In the genomic region with DNA sequence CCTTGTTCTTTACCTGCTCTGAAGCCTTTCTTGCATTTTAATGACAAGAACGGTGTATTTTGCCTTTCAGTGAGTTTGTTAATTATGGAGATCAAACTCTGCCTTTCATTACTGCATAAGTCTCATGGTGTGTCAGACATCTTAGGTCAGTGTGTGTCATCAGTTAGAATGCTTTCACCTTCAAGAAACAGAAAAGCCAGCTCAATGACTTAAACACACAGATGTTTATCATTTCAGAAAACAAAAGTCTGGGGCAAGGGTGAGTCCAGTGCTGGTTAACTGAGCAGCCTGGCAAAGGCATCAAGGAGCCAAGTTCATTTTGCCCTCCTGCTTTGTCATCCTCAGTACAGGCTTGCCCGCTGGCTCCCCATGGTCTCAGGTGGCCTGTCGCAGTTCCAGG, we compare ENCODE assay signal across 11 cellular contexts. TPM values are rescaled to one million over a fixed set of nuclear protein-coding genes. Genes with fewer than 3 reads are reported as not detected.
DNase-seq lines count a peak whose midpoint lies in the region; ATAC-seq, FAIRE-seq and TF ChIP-seq lines count a peak whose summit lies in the region.
"Had no signal": no experiment of that assay in that cellular context is flagged by ENCODE, and none has a peak within 500 bp of the region (broad histone marks: within the 10 kb centered on the region; RNA-seq: fewer than 3 reads in every experiment).

No MANE protein-coding gene starts in this region.

- no peak overlapping the region for H3K4ac ChIP-seq in mesendoderm (ENCODE audit: low read depth, low read length)

- intact Hi-C loops in activated CD4-positive, alpha-beta T cell treated with anti-CD3 and anti-CD28 coated beads, Interleukin-2, amount 10 ng/mL, durations not matched to agents 24 days and 14 days (cut with micrococcal nuclease) = no loop called here
- intact Hi-C loops in endothelial cell of umbilical vein (cut with micrococcal nuclease) (no loop called here), right cardiac atrium (cut with DNase I) (loop anchor here in 1 of 4 donors (10.0 kb wide), 1 partner anchor 50 kb away; the partner anchor contains the start of gene PACS1)

- H2AK5ac ChIP-seq in mesendoderm (ENCODE audit: low read length) = no peak overlapping the region

- peaks cover 54% of the 10 kb centered on the region for H3K4me1 Mint-ChIP-seq in activated CD4-positive, alpha-beta T cell treated with anti-CD3 and anti-CD28 coated beads, Interleukin-2, amount 10 ng/mL, durations not matched to agents 24 days and 14 days

- CTCF ChIA-PET in endothelial cell of umbilical vein (lab: Charles Lee) = interaction anchor here (0.7 to 1.8 kb wide), 2 partner anchors 26 to 57 kb away, joined by 3 read pairs; no protein-coding TSS in a partner anchor

- no peak overlapping the region for H3K56ac ChIP-seq in mesendoderm (ENCODE audit: low read length)

- no peak overlapping the region for H3K18ac ChIP-seq in mesendoderm (ENCODE audit: low read length)

- no peaks in the 10 kb centered on the region for H3K27me3 Mint-ChIP-seq in activated CD4-positive, alpha-beta T cell treated with anti-CD3 and anti-CD28 coated beads, Interleukin-2, amount 10 ng/mL, durations not matched to agents 24 days and 14 days
- H3K27me3 Mint-ChIP-seq: activated CD8-positive, alpha-beta memory T cell treated with anti-CD3 and anti-CD28 coated beads, Interleukin-2, amount 10 ng/mL, durations not matched to agents 7 days and 5 days had no signal

- peak; percentile 57 for FAIRE-seq in endothelial cell of umbilical vein (lab: Jason Lieb, UNC)
- FAIRE-seq: K562 had no signal

- no peaks in the 10 kb centered on the region for H3K9me3 Mint-ChIP-seq in activated CD4-positive, alpha-beta T cell treated with anti-CD3 and anti-CD28 coated beads, Interleukin-2, amount 10 ng/mL, durations not matched to agents 24 days and 14 days

- POLR2A ChIA-PET in endothelial cell of umbilical vein (lab: Charles Lee) = no interaction called here

- peaks cover 36% of the 10 kb centered on the region for H3F3A ChIP-seq in smooth muscle cell (ENCODE audit: low read depth)

- no peak overlapping the region for H3K23ac ChIP-seq in mesendoderm (ENCODE audit: low read length)

- H3K9me3 ChIP-seq in endothelial cell of umbilical vein (replicated peaks; ENCODE audit: control insufficient read depth, insufficient read depth, low read length) (no peaks in the 10 kb centered on the region), smooth muscle cell (replicated peaks; ENCODE audit: low read depth) (no peaks in the 10 kb centered on the region), right cardiac atrium (ENCODE audit: control insufficient read depth, low read length) (no peaks in the 10 kb centered on the region)

- H3K27ac ChIP-seq in endothelial cell of umbilical vein (ENCODE audit: insufficient read depth, low read depth, low read length) = no peak overlapping the region
- peak overlapping the region; percentile 94 for H3K27ac ChIP-seq in smooth muscle cell (ENCODE audit: low read depth)
- H3K27ac ChIP-seq in right cardiac atrium (ENCODE audit: low read length) = no peak overlapping the region
- no peak overlapping the region for H3K27ac ChIP-seq in mesendoderm (ENCODE audit: low read depth, low read length)

- no peak overlapping the region for H3K4me3 Mint-ChIP-seq in activated CD4-positive, alpha-beta T cell treated with anti-CD3 and anti-CD28 coated beads, Interleukin-2, amount 10 ng/mL, durations not matched to agents 24 days and 14 days
- H3K4me3 Mint-ChIP-seq: activated CD8-positive, alpha-beta memory T cell treated with anti-CD3 and anti-CD28 coated beads, Interleukin-2, amount 10 ng/mL, durations not matched to agents 7 days and 5 days had no signal

- peaks cover 2% of the 10 kb centered on the region for H3K36me3 Mint-ChIP-seq in activated CD4-positive, alpha-beta T cell treated with anti-CD3 and anti-CD28 coated beads, Interleukin-2, amount 10 ng/mL, durations not matched to agents 24 days and 14 days (ENCODE audit: low read depth)

- no peak overlapping the region for H4K5ac ChIP-seq in mesendoderm (ENCODE audit: low read length)

- BruUV-seq in endothelial cell of umbilical vein (replicated peaks; lab: Mats Ljungman, UMichigan) = no TSS peak

- TF ChIP-seq CTCF in endothelial cell of umbilical vein (IDR thresholded peaks at IDR 0.05; ENCODE audit: extremely low read depth in 1 of 2, insufficient read depth in 1 of 2, low read depth in 1 of 2, low read length in 2 of 2) (no peak), smooth muscle cell (IDR thresholded peaks at IDR 0.05; ENCODE audit: borderline replicate concordance, insufficient read depth, poor library complexity, severe bottlenecking) (no peak)

- dilution Hi-C loops in endothelial cell of umbilical vein (cut with MboI; ENCODE audit: extremely low pct_ligation_motif_present, low sequenced_read_pairs) = no loop called here

- no peak overlapping the region for H2BK5ac ChIP-seq in mesendoderm (ENCODE audit: low read length)

- no peak for TF ChIP-seq POLR2A in endothelial cell of umbilical vein (IDR thresholded peaks at IDR 0.05; ENCODE audit: low read depth, low read length)

- H3K9ac ChIP-seq in endothelial cell of umbilical vein (replicated peaks; ENCODE audit: extremely low read depth, insufficient read depth, low read length) = no peak overlapping the region
- H3K9ac ChIP-seq in smooth muscle cell (ENCODE audit: low read depth) = peak overlapping the region; percentile 39
- H3K9ac ChIP-seq in mesendoderm (ENCODE audit: low read length) = no peak overlapping the region

- H4K20me1 ChIP-seq in endothelial cell of umbilical vein (replicated peaks; ENCODE audit: control insufficient read depth, extremely low read depth, insufficient read depth, low read length) (no peaks in the 10 kb centered on the region), smooth muscle cell (ENCODE audit: low read depth) (no peaks in the 10 kb centered on the region)

- H3K36me3 ChIP-seq in endothelial cell of umbilical vein (ENCODE audit: control insufficient read depth in 2 of 2, extremely low read depth in 1 of 2, insufficient read depth in 2 of 2, low read length in 2 of 2) (no peaks in the 10 kb centered on the region), smooth muscle cell (ENCODE audit: low read depth) (no peaks in the 10 kb centered on the region), mesendoderm (ENCODE audit: control insufficient read depth, insufficient read depth, low read length) (no peaks in the 10 kb centered on the region)

- ATAC-seq in GM19328 (IDR thresholded peaks at IDR 0.05; ENCODE audit: unreplicated experiment) (no peak), right cardiac atrium (no peak)
- ATAC-seq: activated CD8-positive, alpha-beta memory T cell treated with anti-CD3 and anti-CD28 coated beads, Interleukin-2, amount 10 ng/mL, durations not matched to agents 7 days and 5 days; K562 had no signal

- H2BK15ac ChIP-seq in mesendoderm (replicated peaks; ENCODE audit: low read depth) = no peak overlapping the region

- H3K9me1 ChIP-seq in endothelial cell of umbilical vein (replicated peaks; ENCODE audit: control insufficient read depth, extremely low read depth, insufficient read depth, low read length) = no peaks in the 10 kb centered on the region

- no peak overlapping the region for H2BK120ac ChIP-seq in mesendoderm (ENCODE audit: low read depth, low read length)

- H3K4me2 ChIP-seq in endothelial cell of umbilical vein (ENCODE audit: insufficient read depth, low read length) (no peak overlapping the region), smooth muscle cell (peak overlapping the region; percentile 68), mesendoderm (ENCODE audit: low read length) (no peak overlapping the region)

- peak overlapping the region; percentile 80 for H3K27ac Mint-ChIP-seq in activated CD4-positive, alpha-beta T cell treated with anti-CD3 and anti-CD28 coated beads, Interleukin-2, amount 10 ng/mL, durations not matched to agents 24 days and 14 days
- H3K27ac Mint-ChIP-seq: activated CD8-positive, alpha-beta memory T cell treated with anti-CD3 and anti-CD28 coated beads, Interleukin-2, amount 10 ng/mL, durations not matched to agents 7 days and 5 days had no signal

- no peak overlapping the region for H2AFZ ChIP-seq in endothelial cell of umbilical vein (ENCODE audit: low read depth, low read length)
- H2AFZ ChIP-seq in smooth muscle cell (ENCODE audit: low read depth) = no peak overlapping the region

- H3K27me3 ChIP-seq in endothelial cell of umbilical vein (ENCODE audit: control insufficient read depth in 2 of 2, insufficient read depth in 2 of 2, low read length in 2 of 2) (no peaks in the 10 kb centered on the region), smooth muscle cell (ENCODE audit: low read depth) (no peaks in the 10 kb centered on the region), right cardiac atrium (ENCODE audit: control insufficient read depth, insufficient read depth) (no peaks in the 10 kb centered on the region), mesendoderm (ENCODE audit: insufficient read depth, low read length, poor library complexity) (no peaks in the 10 kb centered on the region)

- H4K8ac ChIP-seq in mesendoderm (ENCODE audit: low read depth, low read length) = no peak overlapping the region

- H3K4me3 ChIP-seq in endothelial cell of umbilical vein (replicated peaks in 1 of 3; ENCODE audit: insufficient read depth in 1 of 3, low read depth in 1 of 3, low read length in 3 of 3) (no peak overlapping the region), smooth muscle cell (no peak overlapping the region), right cardiac atrium (ENCODE audit: low read length) (no peak overlapping the region), mesendoderm (ENCODE audit: low read length) (no peak overlapping the region)
- H3K4me3 ChIP-seq: K562 had no signal

- peaks cover 13% of the 10 kb centered on the region for H3K79me2 ChIP-seq in endothelial cell of umbilical vein (ENCODE audit: control insufficient read depth, insufficient read depth, low read length)
- H3K79me2 ChIP-seq in smooth muscle cell (ENCODE audit: low read depth) = peaks cover 66% of the 10 kb centered on the region
- peaks cover 3% of the 10 kb centered on the region for H3K79me2 ChIP-seq in mesendoderm (ENCODE audit: control insufficient read depth, insufficient read depth, low read length)

- H3K4me1 ChIP-seq in endothelial cell of umbilical vein (ENCODE audit: control insufficient read depth, extremely low read depth, insufficient read depth, low read length) (peaks cover 27% of the 10 kb centered on the region), smooth muscle cell (ENCODE audit: low read depth) (peaks cover 54% of the 10 kb centered on the region), right cardiac atrium (ENCODE audit: control insufficient read depth, insufficient read depth, low read length) (peaks cover 4% of the 10 kb centered on the region), mesendoderm (ENCODE audit: control insufficient read depth, low read depth, low read length) (peaks cover 14% of the 10 kb centered on the region)

- H3K79me1 ChIP-seq in mesendoderm (ENCODE audit: low read length) = peaks cover 5% of the 10 kb centered on the region

- 82% methylated on average over 3 of the region's 3 CpGs for WGBS in smooth muscle cell (ENCODE audit: low lambda C conversion rate)
- 97% methylated on average over 3 of the region's 3 CpGs for WGBS in right cardiac atrium
- no CpG with 5 or more reads among the region's 3 CpGs for WGBS in mesendoderm (ENCODE audit: extremely low coverage, insufficient coverage, low lambda C conversion rate)

- DNase-seq in activated CD4-positive, alpha-beta T cell treated with anti-CD3 and anti-CD28 coated beads, Interleukin-2, amount 10 ng/mL, durations not matched to agents 24 days and 14 days = no peak
- no peak for DNase-seq in activated CD4-positive, alpha-beta T cell treated with anti-CD3 and anti-CD28 coated beads for 1 hour
- DNase-seq in RKO (ENCODE audit: low spot score) = peak; percentile 63
- no peak for DNase-seq in endothelial cell of umbilical vein (ENCODE audit: low read depth, low spot score)
- DNase-seq in smooth muscle cell (lab: John Stamatoyannopoulos, UW; ENCODE audit: unreplicated experiment) = no peak
- DNase-seq in right cardiac atrium = no peak
- DNase-seq in mesendoderm = no peak
- DNase-seq: activated CD8-positive, alpha-beta memory T cell treated with anti-CD3 and anti-CD28 coated beads, Interleukin-2, amount 10 ng/mL, durations not matched to agents 7 days and 5 days; NCI-H2171 treated with DMSO at 0.1 percent for 48 hours had no signal

RNA-seq across cellular contexts. Expression of gene PACS1, which starts 54.5 kb away (rescaled TPM):
- 90.9 and 96.7 TPM in 2 replicates for total RNA-seq in activated CD4-positive, alpha-beta T cell treated with anti-CD3 and anti-CD28 coated beads, Interleukin-2, amount 10 ng/mL, durations not matched to agents 24 days and 14 days
- total RNA-seq in endothelial cell of umbilical vein = 52.8 and 64.4 TPM in 2 replicates
- 24.8 and 26.4 TPM in 2 replicates for polyA plus RNA-seq in endothelial cell of umbilical vein
- 25.8 and 31.1 TPM in 2 replicates for polyA plus RNA-seq in endothelial cell of umbilical vein (2011; cell fraction: cytosol; rRNA removed)
- 52.0 and 54.9 TPM in 2 replicates for polyA plus RNA-seq in endothelial cell of umbilical vein (2011; cell fraction: nucleus; rRNA removed)
- polyA plus RNA-seq in endothelial cell of umbilical vein (2012) = 53.6 and 59.1 TPM in 2 replicates
- polyA minus RNA-seq in endothelial cell of umbilical vein = 60.0 and 67.9 TPM in 2 replicates
- polyA minus RNA-seq in endothelial cell of umbilical vein (2011; cell fraction: cytosol; rRNA and poly(A)+ RNA removed) = 63.5 TPM
- 63.3 and 93.6 TPM in 2 replicates for polyA minus RNA-seq in endothelial cell of umbilical vein (2011; cell fraction: nucleus; rRNA and poly(A)+ RNA removed)
- 48.0 and 87.6 TPM in 2 replicates for total RNA-seq in smooth muscle cell
- polyA plus RNA-seq in smooth muscle cell = 139 and 140 TPM in 2 replicates
- total RNA-seq in right cardiac atrium = 10 to 100 TPM; 48.3 to 82.5 (median 56.5) TPM
- polyA plus RNA-seq in right cardiac atrium = 30.9 TPM
- 20.2 TPM for polyA plus RNA-seq in mesendoderm (2013, experiment 1 of 2)
- 20.8 TPM for polyA plus RNA-seq in mesendoderm (2013, experiment 2 of 2)
